In genomic region chr13:76474356-76474755, GRCh38 we compare ENCODE assay signal across 25 cellular contexts.
"Had no signal": no experiment of that assay in that cellular context is flagged by ENCODE, and none has a peak within 500 bp of the region (broad histone marks: within the 10 kb centered on the region; RNA-seq: fewer than 3 reads in every experiment).

No MANE protein-coding gene starts in this region.

- H3K9me3 Mint-ChIP-seq: activated CD4-positive, alpha-beta memory T cell treated with anti-CD3 and anti-CD28 coated beads for 36 hours; activated CD4-positive, alpha-beta T cell treated with anti-CD3 and anti-CD28 coated beads, Interleukin-2, amount 10 ng/mL, durations not matched to agents 24 days and 14 days; activated T-cell treated with anti-CD3 and anti-CD28 coated beads, Interleukin-2, amount 50 U/mL, for 4 hours; activated T-helper 17 cell treated with anti-CD3 and anti-CD28 coated beads, Interleukin-2, amount 50 U/mL, for 72 hours; naive thymus-derived CD4-positive, alpha-beta T cell; stimulated activated memory B cell treated with anti-CD40 and anti-IgM and Interleukin-4, amounts not matched to agents 10 μg/mL and 1 μg/mL and 100 μg/mL, for 72 hours; stimulated activated naive CD8-positive, alpha-beta T cell treated with anti-CD3 and anti-CD28 coated beads, Interleukin-15, amount 100 ng/mL, for 72 hours had no signal

- H3K36me3 ChIP-seq: ovary, right lobe of liver, upper lobe of left lung had no signal

- H3K36me3 Mint-ChIP-seq: activated CD4-positive, alpha-beta memory T cell treated with anti-CD3 and anti-CD28 coated beads for 36 hours; naive thymus-derived CD4-positive, alpha-beta T cell; stimulated activated memory B cell treated with anti-CD40 and anti-IgM and Interleukin-4, amounts not matched to agents 10 μg/mL and 1 μg/mL and 100 μg/mL, for 72 hours had no signal

- H3K9me3 ChIP-seq: ovary, right lobe of liver, upper lobe of left lung had no signal

- H3K27me3 ChIP-seq: ovary, right lobe of liver, upper lobe of left lung had no signal

- H3K4me3 Mint-ChIP-seq: activated CD4-positive, alpha-beta memory T cell treated with anti-CD3 and anti-CD28 coated beads for 36 hours; activated CD4-positive, alpha-beta T cell treated with anti-CD3 and anti-CD28 coated beads, Interleukin-2, amount 10 ng/mL, durations not matched to agents 24 days and 14 days; activated T-cell treated with anti-CD3 and anti-CD28 coated beads, Interleukin-2, amount 50 U/mL, for 4 hours; activated T-helper 17 cell treated with anti-CD3 and anti-CD28 coated beads, Interleukin-2, amount 50 U/mL, for 72 hours; naive thymus-derived CD4-positive, alpha-beta T cell; stimulated activated memory B cell treated with anti-CD40 and anti-IgM and Interleukin-4, amounts not matched to agents 10 μg/mL and 1 μg/mL and 100 μg/mL, for 72 hours; stimulated activated naive CD8-positive, alpha-beta T cell treated with anti-CD3 and anti-CD28 coated beads, Interleukin-15, amount 100 ng/mL, for 72 hours; T-helper 17 cell had no signal

- H3K4me1 ChIP-seq: right lobe of liver had no signal

- DNase-seq: activated CD4-positive, alpha-beta memory T cell treated with anti-CD3 and anti-CD28 coated beads for 36 hours; activated CD4-positive, alpha-beta T cell treated with anti-CD3 and anti-CD28 coated beads, Interleukin-2, amount 10 ng/mL, durations not matched to agents 24 days and 14 days; activated CD4-positive, CD25-positive, alpha-beta regulatory T cell treated with anti-CD3 and anti-CD28 coated beads, Interleukin-2, amount 50 U/mL, for 72 hours; activated gamma-delta T cell treated with Interleukin-2 at 50 U/mL for 16 hours; activated naive CD4-positive, alpha-beta T cell treated with anti-CD3 and anti-CD28 coated beads, Interleukin-2, amount 50 U/mL, for 16 hours; activated T-cell treated with anti-CD3 and anti-CD28 coated beads, Interleukin-2, amount 50 U/mL, for 4 hours; cortex of kidney; foreskin melanocyte; glutamatergic neuron; islet precursor cell; left cardiac atrium; midbrain; naive thymus-derived CD4-positive, alpha-beta T cell; ovary; right lobe of liver; stimulated activated CD4-positive, alpha-beta T cell treated with anti-CD3 and anti-CD28 coated beads, Interleukin-4, amount 100 ng/mL, for 24 hours; stimulated activated naive CD8-positive, alpha-beta T cell treated with anti-CD3 and anti-CD28 coated beads, Interleukin-15, amount 100 ng/mL, for 72 hours; substantia nigra; T-helper 17 cell; T1000; upper lobe of left lung had no signal

- H3K4me3 ChIP-seq: ovary, right lobe of liver, skin epidermis, upper lobe of left lung had no signal

- H3K4me1 Mint-ChIP-seq: activated CD4-positive, alpha-beta T cell treated with anti-CD3 and anti-CD28 coated beads, Interleukin-2, amount 10 ng/mL, durations not matched to agents 24 days and 14 days; activated T-helper 17 cell treated with anti-CD3 and anti-CD28 coated beads, Interleukin-2, amount 50 U/mL, for 72 hours; naive thymus-derived CD4-positive, alpha-beta T cell; stimulated activated memory B cell treated with anti-CD40 and anti-IgM and Interleukin-4, amounts not matched to agents 10 μg/mL and 1 μg/mL and 100 μg/mL, for 72 hours; stimulated activated naive CD8-positive, alpha-beta T cell treated with anti-CD3 and anti-CD28 coated beads, Interleukin-15, amount 100 ng/mL, for 72 hours had no signal

- ATAC-seq: stimulated activated memory B cell treated with anti-CD40 and anti-IgM and Interleukin-4, amounts not matched to agents 10 μg/mL and 1 μg/mL and 100 μg/mL, for 72 hours had no signal

- H3K27ac ChIP-seq: ovary, right lobe of liver had no signal

- H3K27me3 Mint-ChIP-seq: progenitor cell of endocrine pancreas had no signal

- H3K27ac Mint-ChIP-seq: activated CD4-positive, alpha-beta memory T cell treated with anti-CD3 and anti-CD28 coated beads for 36 hours; activated CD4-positive, alpha-beta T cell treated with anti-CD3 and anti-CD28 coated beads, Interleukin-2, amount 10 ng/mL, durations not matched to agents 24 days and 14 days; activated T-helper 17 cell treated with anti-CD3 and anti-CD28 coated beads, Interleukin-2, amount 50 U/mL, for 72 hours; naive thymus-derived CD4-positive, alpha-beta T cell; progenitor cell of endocrine pancreas; stimulated activated memory B cell treated with anti-CD40 and anti-IgM and Interleukin-4, amounts not matched to agents 10 μg/mL and 1 μg/mL and 100 μg/mL, for 72 hours; stimulated activated naive CD8-positive, alpha-beta T cell treated with anti-CD3 and anti-CD28 coated beads, Interleukin-15, amount 100 ng/mL, for 72 hours had no signal
